2 cellular contexts compared by ENCODE assay signal in the genomic region with DNA sequence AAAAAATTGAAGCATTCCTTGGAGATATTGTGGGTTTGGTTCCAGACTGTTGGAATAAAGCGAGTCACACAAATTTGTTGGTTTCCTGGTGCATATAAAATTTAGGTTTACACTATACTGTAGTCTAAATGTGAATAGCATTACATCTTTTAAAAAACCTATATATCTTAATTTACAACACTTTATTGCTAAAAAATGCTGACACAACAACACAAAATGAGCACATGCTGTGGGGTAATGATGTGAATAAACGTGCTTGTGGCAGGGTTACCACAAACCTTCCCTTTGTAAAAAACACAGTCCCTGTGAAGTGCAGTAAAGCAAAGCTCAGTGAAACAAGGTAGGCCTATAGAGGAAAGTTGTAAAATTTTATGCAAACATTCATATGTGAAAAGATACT.
TF ChIP-seq lines count a peak whose summit lies in the region.

No MANE protein-coding gene starts in this region.

TF ChIP-seq in HCT116, 20 proteins besides CTCF, POLR2A, EP300 and RAD21:
- TF ChIP-seq POLR2AphosphoS5 (IDR thresholded peaks at IDR 0.05; ENCODE audit: low read depth, low read length) (no peak), SIN3A (IDR thresholded peaks at IDR 0.05; ENCODE audit: low read depth) (no peak), ZFX (IDR thresholded peaks at IDR 0.05) (no peak), EZH2 (IDR thresholded peaks at IDR 0.05) (no peak), YY1 (IDR thresholded peaks at IDR 0.05; ENCODE audit: extremely low read depth, insufficient replicate concordance, low read depth, low read length) (no peak), EZH2phosphoT487 (IDR thresholded peaks at IDR 0.05; ENCODE audit: borderline replicate concordance) (no peak), SP1 (IDR thresholded peaks at IDR 0.05; ENCODE audit: low read depth) (no peak), TCF7L2 (IDR thresholded peaks at IDR 0.05; ENCODE audit: borderline replicate concordance, extremely low read depth, insufficient read depth, insufficient read length) (no peak), CEBPB (IDR thresholded peaks at IDR 0.05; ENCODE audit: low read depth) (no peak)
- TF ChIP-seq, protein P1, sequence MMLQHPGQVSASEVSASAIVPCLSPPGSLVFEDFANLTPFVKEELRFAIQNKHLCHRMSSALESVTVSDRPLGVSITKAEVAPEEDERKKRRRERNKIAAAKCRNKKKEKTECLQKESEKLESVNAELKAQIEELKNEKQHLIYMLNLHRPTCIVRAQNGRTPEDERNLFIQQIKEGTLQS (IDR thresholded peaks at IDR 0.05), result no peak

TF ChIP-seq in K562, 482 proteins besides CTCF, POLR2A, EP300 and RAD21:
- TF ChIP-seq, protein P2, sequence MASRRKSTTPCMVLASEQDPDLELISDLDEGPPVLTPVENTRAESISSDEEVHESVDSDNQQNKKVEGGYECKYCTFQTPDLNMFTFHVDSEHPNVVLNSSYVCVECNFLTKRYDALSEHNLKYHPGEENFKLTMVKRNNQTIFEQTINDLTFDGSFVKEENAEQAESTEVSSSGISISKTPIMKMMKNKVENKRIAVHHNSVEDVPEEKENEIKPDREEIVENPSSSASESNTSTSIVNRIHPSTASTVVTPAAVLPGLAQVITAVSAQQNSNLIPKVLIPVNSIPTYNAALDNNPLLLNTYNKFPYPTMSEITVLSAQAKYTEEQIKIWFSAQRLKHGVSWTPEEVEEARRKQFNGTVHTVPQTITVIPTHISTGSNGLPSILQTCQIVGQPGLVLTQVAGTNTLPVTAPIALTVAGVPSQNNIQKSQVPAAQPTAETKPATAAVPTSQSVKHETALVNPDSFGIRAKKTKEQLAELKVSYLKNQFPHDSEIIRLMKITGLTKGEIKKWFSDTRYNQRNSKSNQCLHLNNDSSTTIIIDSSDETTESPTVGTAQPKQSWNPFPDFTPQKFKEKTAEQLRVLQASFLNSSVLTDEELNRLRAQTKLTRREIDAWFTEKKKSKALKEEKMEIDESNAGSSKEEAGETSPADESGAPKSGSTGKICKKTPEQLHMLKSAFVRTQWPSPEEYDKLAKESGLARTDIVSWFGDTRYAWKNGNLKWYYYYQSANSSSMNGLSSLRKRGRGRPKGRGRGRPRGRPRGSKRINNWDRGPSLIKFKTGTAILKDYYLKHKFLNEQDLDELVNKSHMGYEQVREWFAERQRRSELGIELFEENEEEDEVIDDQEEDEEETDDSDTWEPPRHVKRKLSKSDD (conservative IDR thresholded peaks at IDR 0.05; ENCODE audit: low read length), result no peak
- TF ChIP-seq ZNF316 (IDR thresholded peaks at IDR 0.05) (peak; percentile 61), C11orf30 (IDR thresholded peaks at IDR 0.05; ENCODE audit: low read depth) (peak; percentile 37; the same call in 1 of the 2 replicates), ZNF12 (CRISPR knock-in tag; IDR thresholded peaks at IDR 0.05) (no peak), MAFG (tag; conservative IDR thresholded peaks at IDR 0.05) (0 out of 2 replicates have a peak, but pooled peaks have one; percentile 11)
